ENCODE assay signal across 21 cellular contexts in genomic region chr16:69479806-69480205, GRCh38.
"Had no signal": no experiment of that assay in that cellular context is flagged by ENCODE, and none has a peak within 500 bp of the region (broad histone marks: within the 10 kb centered on the region; RNA-seq: fewer than 3 reads in every experiment).

No MANE protein-coding gene starts in this region.

- H3K36me3 ChIP-seq: cardiac muscle cell, lower lobe of right lung, neutrophil, pancreas, sigmoid colon, upper lobe of left lung had no signal

- H3K4me3 Mint-ChIP-seq: activated B cell treated with CpG ODN at 0.5 μM for 24 hours; activated CD4-positive, alpha-beta memory T cell treated with anti-CD3 and anti-CD28 coated beads, Interleukin-2, amount 10 ng/mL, durations not matched to agents 7 days and 5 days; activated CD8-positive, alpha-beta memory T cell treated with anti-CD3 and anti-CD28 coated beads, Interleukin-2, amount 10 ng/mL, durations not matched to agents 7 days and 5 days; activated naive CD8-positive, alpha-beta T cell; dendritic cell treated with granulocyte-macrophage colony-stimulating factor and Interleukin-4, amounts not matched to agents 40 ng/mL and 50 ng/mL, for 4 days; effector memory CD8-positive, alpha-beta T cell; mesothelial cell of epicardium; natural killer cell treated with Interleukin-12 subunit alpha and Interleukin-12 subunit beta and Interleukin-15 and Interleukin-18, amount 100 ng/mL, for 72 hours; stimulated activated effector memory CD8-positive, alpha-beta T cell treated with anti-CD3 and anti-CD28 coated beads, Interleukin-12 subunit alpha, Interleukin-12 subunit beta, amount 100 ng/mL, for 72 hours; T-helper 2 cell treated with Interferon-gamma antibody and Interleukin-4, amounts not matched to agents 5 μg/mL and 100 μg/mL, for 36 hours had no signal

- DNase-seq: activated B cell treated with CpG ODN at 0.5 μM for 24 hours; activated CD4-positive, alpha-beta memory T cell treated with anti-CD3 and anti-CD28 coated beads, Interleukin-2, amount 10 ng/mL, durations not matched to agents 7 days and 5 days; activated CD4-positive, alpha-beta T cell treated with anti-CD3 and anti-CD28 coated beads for 4 hours; activated CD8-positive, alpha-beta memory T cell treated with anti-CD3 and anti-CD28 coated beads, Interleukin-2, amount 10 ng/mL, durations not matched to agents 7 days and 5 days; effector memory CD8-positive, alpha-beta T cell; left colon; lower lobe of right lung; pancreas; sigmoid colon; stimulated activated CD4-positive, alpha-beta T cell treated with anti-CD3 and anti-CD28 coated beads, Interleukin-4, amount 100 ng/mL, for 24 hours; SW 1271; testis; upper lobe of left lung had no signal

- H3K4me1 Mint-ChIP-seq: activated CD4-positive, alpha-beta memory T cell treated with anti-CD3 and anti-CD28 coated beads, Interleukin-2, amount 10 ng/mL, durations not matched to agents 7 days and 5 days; activated CD8-positive, alpha-beta memory T cell treated with anti-CD3 and anti-CD28 coated beads, Interleukin-2, amount 10 ng/mL, durations not matched to agents 7 days and 5 days; stimulated activated effector memory CD8-positive, alpha-beta T cell treated with anti-CD3 and anti-CD28 coated beads, Interleukin-12 subunit alpha, Interleukin-12 subunit beta, amount 100 ng/mL, for 72 hours had no signal

- H3K36me3 Mint-ChIP-seq: natural killer cell treated with Interleukin-12 subunit alpha and Interleukin-12 subunit beta and Interleukin-15 and Interleukin-18, amount 100 ng/mL, for 72 hours; stimulated activated effector memory CD8-positive, alpha-beta T cell treated with anti-CD3 and anti-CD28 coated beads, Interleukin-12 subunit alpha, Interleukin-12 subunit beta, amount 100 ng/mL, for 72 hours had no signal

- H3K27me3 Mint-ChIP-seq: activated B cell treated with CpG ODN at 0.5 μM for 24 hours; activated naive CD8-positive, alpha-beta T cell; natural killer cell treated with Interleukin-12 subunit alpha and Interleukin-12 subunit beta and Interleukin-15 and Interleukin-18, amount 100 ng/mL, for 72 hours had no signal

- ATAC-seq: activated CD8-positive, alpha-beta memory T cell treated with anti-CD3 and anti-CD28 coated beads, Interleukin-2, amount 10 ng/mL, durations not matched to agents 7 days and 5 days; effector memory CD8-positive, alpha-beta T cell; left colon; lower lobe of right lung; natural killer cell treated with Interleukin-12 subunit alpha and Interleukin-12 subunit beta and Interleukin-15 and Interleukin-18, amount 100 ng/mL, for 72 hours; pancreas; stimulated activated effector memory CD8-positive, alpha-beta T cell treated with anti-CD3 and anti-CD28 coated beads, Interleukin-12 subunit alpha, Interleukin-12 subunit beta, amount 100 ng/mL, for 72 hours had no signal

- H3K27me3 ChIP-seq: cardiac muscle cell, pancreas, sigmoid colon, testis, upper lobe of left lung had no signal

- H3K4me3 ChIP-seq: cardiac muscle cell, lower lobe of right lung, pancreas, sigmoid colon, testis, upper lobe of left lung had no signal

- H3K9me3 Mint-ChIP-seq: activated B cell treated with CpG ODN at 0.5 μM for 24 hours; activated CD4-positive, alpha-beta memory T cell treated with anti-CD3 and anti-CD28 coated beads, Interleukin-2, amount 10 ng/mL, durations not matched to agents 7 days and 5 days; dendritic cell treated with granulocyte-macrophage colony-stimulating factor and Interleukin-4, amounts not matched to agents 40 ng/mL and 50 ng/mL, for 4 days; effector memory CD8-positive, alpha-beta T cell; natural killer cell treated with Interleukin-12 subunit alpha and Interleukin-12 subunit beta and Interleukin-15 and Interleukin-18, amount 100 ng/mL, for 72 hours; stimulated activated effector memory CD8-positive, alpha-beta T cell treated with anti-CD3 and anti-CD28 coated beads, Interleukin-12 subunit alpha, Interleukin-12 subunit beta, amount 100 ng/mL, for 72 hours; T-helper 2 cell treated with Interferon-gamma antibody and Interleukin-4, amounts not matched to agents 5 μg/mL and 100 μg/mL, for 36 hours had no signal

- H3K4me1 ChIP-seq: pancreas had no signal

- H3K9me3 ChIP-seq: lower lobe of right lung, neutrophil, pancreas, sigmoid colon, testis, upper lobe of left lung had no signal

- H3K27ac ChIP-seq: cardiac muscle cell, lower lobe of right lung, neutrophil, pancreas, sigmoid colon, testis, upper lobe of left lung had no signal

- H3K27ac Mint-ChIP-seq: activated B cell treated with CpG ODN at 0.5 μM for 24 hours; activated CD4-positive, alpha-beta memory T cell treated with anti-CD3 and anti-CD28 coated beads, Interleukin-2, amount 10 ng/mL, durations not matched to agents 7 days and 5 days; activated CD8-positive, alpha-beta memory T cell treated with anti-CD3 and anti-CD28 coated beads, Interleukin-2, amount 10 ng/mL, durations not matched to agents 7 days and 5 days; activated naive CD8-positive, alpha-beta T cell; dendritic cell treated with granulocyte-macrophage colony-stimulating factor and Interleukin-4, amounts not matched to agents 40 ng/mL and 50 ng/mL, for 4 days; mesothelial cell of epicardium; natural killer cell treated with Interleukin-12 subunit alpha and Interleukin-12 subunit beta and Interleukin-15 and Interleukin-18, amount 100 ng/mL, for 72 hours; stimulated activated effector memory CD8-positive, alpha-beta T cell treated with anti-CD3 and anti-CD28 coated beads, Interleukin-12 subunit alpha, Interleukin-12 subunit beta, amount 100 ng/mL, for 72 hours; T-helper 2 cell treated with Interferon-gamma antibody and Interleukin-4, amounts not matched to agents 5 μg/mL and 100 μg/mL, for 36 hours had no signal
